21 cellular contexts compared by ENCODE assay signal in genomic region chr12:91616401-91616800, GRCh38.
"Had no signal": no experiment of that assay in that cellular context is flagged by ENCODE, and none has a peak within 500 bp of the region (broad histone marks: within the 10 kb centered on the region; RNA-seq: fewer than 3 reads in every experiment).

No MANE protein-coding gene starts in this region.

- H3K4me1 ChIP-seq: breast epithelium, gastroesophageal sphincter, left lung, psoas muscle, tibial nerve had no signal

- H3K27ac ChIP-seq: breast epithelium, coronary artery, gastroesophageal sphincter, heart left ventricle, left lung, psoas muscle, skin epidermis, tibial nerve had no signal

- FAIRE-seq: kidney, urothelium cell line had no signal

- DNase-seq: activated CD4-positive, alpha-beta memory T cell treated with anti-CD3 and anti-CD28 coated beads, Interleukin-2, amount 10 ng/mL, durations not matched to agents 7 days and 5 days; activated CD4-positive, alpha-beta T cell treated with anti-CD3 and anti-CD28 coated beads for 48 hours; activated CD4-positive, CD25-positive, alpha-beta regulatory T cell; activated CD8-positive, alpha-beta memory T cell treated with anti-CD3 and anti-CD28 coated beads, Interleukin-2, amount 10 ng/mL, durations not matched to agents 7 days and 5 days; activated naive CD4-positive, alpha-beta T cell treated with Interleukin-2 at 50 U/mL for 16 hours; aorta; heart left ventricle; kidney; left lung; mammary epithelial cell; midbrain; psoas muscle; right cardiac atrium; stimulated activated CD4-positive, alpha-beta T cell treated with anti-CD3 and anti-CD28 coated beads, Interleukin-15, amount 100 ng/mL, for 24 hours; stimulated activated CD4-positive, alpha-beta T cell treated with anti-CD3 and anti-CD28 coated beads, Interleukin-2, amount 100 ng/mL, for 48 hours had no signal

- H3K27me3 ChIP-seq: breast epithelium, gastroesophageal sphincter, heart left ventricle, left lung, tibial nerve had no signal

- H3K36me3 ChIP-seq: breast epithelium, gastroesophageal sphincter, heart left ventricle, left lung, tibial nerve had no signal

- H3K9me3 ChIP-seq: breast epithelium, gastroesophageal sphincter, heart left ventricle, left lung, psoas muscle, tibial nerve had no signal

- H3K4me3 ChIP-seq: breast epithelium, coronary artery, gastroesophageal sphincter, heart left ventricle, left lung, psoas muscle, skin epidermis, tibial nerve had no signal
